8 cellular contexts compared by ENCODE assay signal in the genomic region with DNA sequence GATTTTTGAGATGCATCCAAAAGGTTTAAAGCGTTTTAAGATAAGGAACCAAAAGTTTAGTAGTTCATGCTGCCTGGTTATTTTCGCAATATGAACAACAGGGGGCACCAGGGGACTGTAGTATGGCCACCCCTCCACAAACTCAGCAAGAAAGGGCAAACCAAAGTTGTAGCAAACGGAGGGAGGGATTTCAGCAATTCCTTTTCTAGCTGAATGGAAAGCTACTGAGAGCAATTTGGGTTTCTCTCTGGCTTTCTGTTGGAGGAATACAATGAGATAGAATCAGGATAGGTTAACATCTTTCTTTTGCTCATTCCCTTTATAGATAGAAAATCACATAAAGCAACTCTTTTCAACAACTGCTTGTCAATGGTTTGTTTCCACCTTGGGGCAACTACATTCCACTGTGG.
DNase-seq lines count a peak whose midpoint lies in the region; ATAC-seq and TF ChIP-seq lines count a peak whose summit lies in the region.

No MANE protein-coding gene starts in this region.

- H3K27me3 ChIP-seq in NT2/D1 (ENCODE audit: insufficient read depth, insufficient read length): no peaks in the 10 kb centered on the region
- H3K27me3 ChIP-seq in neural progenitor cell: no peaks in the 10 kb centered on the region
- no peaks in the 10 kb centered on the region for H3K27me3 ChIP-seq in thoracic aorta (replicated peaks; ENCODE audit: insufficient read depth)

- no peaks in the 10 kb centered on the region for H3K79me2 ChIP-seq in neural progenitor cell (ENCODE audit: low read depth)

- H3K4me3 ChIP-seq in NT2/D1 (ENCODE audit: insufficient read length, low read depth): no peak overlapping the region
- no peak overlapping the region for H3K4me3 ChIP-seq in neural progenitor cell
- no peak overlapping the region for H3K4me3 ChIP-seq in thoracic aorta

- H3K27ac Mint-ChIP-seq in neural progenitor cell: no peak overlapping the region

- no peak overlapping the region for H3K4me2 ChIP-seq in neural progenitor cell

- H3K36me3 Mint-ChIP-seq in neural progenitor cell: no peaks in the 10 kb centered on the region

- TF ChIP-seq CTCF in neural progenitor cell (IDR thresholded peaks at IDR 0.05): peak; percentile 91
- TF ChIP-seq CTCF in thoracic aorta (IDR thresholded peaks at IDR 0.05): peak; percentile 35

- H3K9me3 ChIP-seq in NT2/D1 (ENCODE audit: insufficient read depth, low read length): no peaks in the 10 kb centered on the region
- no peaks in the 10 kb centered on the region for H3K9me3 ChIP-seq in neural progenitor cell (ENCODE audit: low read depth)
- no peaks in the 10 kb centered on the region for H3K9me3 ChIP-seq in thoracic aorta

- no peaks in the 10 kb centered on the region for H3F3A ChIP-seq in neural progenitor cell (ENCODE audit: low read depth)

- H3K9ac ChIP-seq in NT2/D1 (ENCODE audit: insufficient read length, low read depth) (no peak overlapping the region), neural progenitor cell (no peak overlapping the region)

- H2AFZ ChIP-seq in neural progenitor cell (replicated peaks): peak overlapping the region; percentile 39

- peak; percentile 50 for DNase-seq in GDM1 (lab: John Stamatoyannopoulos, UW)
- DNase-seq in HS-27A (ENCODE audit: low read depth): peak; percentile 24
- peak; percentile 68 for DNase-seq in NT2/D1 (ENCODE audit: low read depth, low spot score)
- DNase-seq in activated T-cell treated with anti-CD3 and anti-CD28 coated beads for 1 hour (ENCODE audit: low read depth): peak; percentile 31
- DNase-seq in fibroblast of peridontal ligament (ENCODE audit: extremely low read depth): peak; percentile 94
- peak; percentile 84 for DNase-seq in neural progenitor cell (ENCODE audit: low spot score)
- no peak for DNase-seq in thoracic aorta (ENCODE audit: low spot score)

- no peak overlapping the region for H3K4me3 Mint-ChIP-seq in neural progenitor cell

- H3K4me1 ChIP-seq in NT2/D1 (ENCODE audit: insufficient read depth, insufficient read length) (no peaks in the 10 kb centered on the region), neural progenitor cell (peaks cover 10% of the 10 kb centered on the region), thoracic aorta (ENCODE audit: control insufficient read depth in 1 of 2, low read depth in 2 of 2) (no peaks in the 10 kb centered on the region)

- peaks cover 6% of the 10 kb centered on the region for H3K4me1 Mint-ChIP-seq in neural progenitor cell

- H4K20me1 ChIP-seq in neural progenitor cell (ENCODE audit: low read depth): no peaks in the 10 kb centered on the region

- H3K9me3 Mint-ChIP-seq in neural progenitor cell: no peaks in the 10 kb centered on the region

- H3K36me3 ChIP-seq in NT2/D1 (ENCODE audit: insufficient read depth, insufficient read length, low read length) (no peaks in the 10 kb centered on the region), neural progenitor cell (no peaks in the 10 kb centered on the region), thoracic aorta (no peaks in the 10 kb centered on the region)

- no peak for ATAC-seq in thoracic aorta (ENCODE audit: insufficient number of reproducible peaks, low FRiP score, low read depth)
- ATAC-seq in HG03469 (IDR thresholded peaks at IDR 0.05; ENCODE audit: unreplicated experiment): no peak

- H3K27ac ChIP-seq in neural progenitor cell: no peak overlapping the region
- no peak overlapping the region for H3K27ac ChIP-seq in thoracic aorta

- H3K27me3 Mint-ChIP-seq in neural progenitor cell (ENCODE audit: insufficient read depth, low read depth): no peaks in the 10 kb centered on the region
